ENCODE assay signal across 17 cellular contexts in genomic region chr17:45424769-45425124, GRCh38. TPM values are rescaled to one million over a fixed set of nuclear protein-coding genes. Genes with fewer than 3 reads are reported as not detected.
DNase-seq lines count a peak whose midpoint lies in the region; ATAC-seq and TF ChIP-seq lines count a peak whose summit lies in the region.
"Had no signal": no experiment of that assay in that cellular context is flagged by ENCODE, and none has a peak within 500 bp of the region (broad histone marks: within the 10 kb centered on the region; RNA-seq: fewer than 3 reads in every experiment).

No MANE protein-coding gene starts in this region.

- TF ChIP-seq CTCF in WERI-Rb-1 (IDR thresholded peaks at IDR 0.05; ENCODE audit: low read depth, low read length) (no peak), progenitor cell of endocrine pancreas (IDR thresholded peaks at IDR 0.05; ENCODE audit: unreplicated experiment) (no peak)

- no peak overlapping the region for H3K27ac Mint-ChIP-seq in progenitor cell of endocrine pancreas
- no peak overlapping the region for H3K27ac Mint-ChIP-seq in activated naive CD4-positive, alpha-beta T cell treated with anti-CD3 and anti-CD28 coated beads, Interleukin-2, amount 10 ng/mL, durations not matched to agents 7 days and 5 days

- H3K36me3 ChIP-seq in ES-I3 (ENCODE audit: insufficient read depth, low read length) (no peaks in the 10 kb centered on the region), WERI-Rb-1 (no peaks in the 10 kb centered on the region), iPS-18a (ENCODE audit: control insufficient read depth, low read depth, low read length) (no peaks in the 10 kb centered on the region)

- no peak for DNase-seq in WERI-Rb-1
- no peak for DNase-seq in progenitor cell of endocrine pancreas (ENCODE audit: low spot score, unreplicated experiment)
- no peak for DNase-seq in SKM-1 (lab: John Stamatoyannopoulos, UW; ENCODE audit: unreplicated experiment)
- no peak for DNase-seq in activated naive CD4-positive, alpha-beta T cell treated with anti-CD3 and anti-CD28 coated beads, Interleukin-2, amount 10 ng/mL, durations not matched to agents 7 days and 5 days
- no peak for DNase-seq in SKM-1 treated with dmso at 0.1 percent for 144 hours (lab: John Stamatoyannopoulos, UW; ENCODE audit: unreplicated experiment)
- DNase-seq: activated gamma-delta T cell; caudate nucleus; DMS79; GOT3; immature natural killer cell; NCI-H1092 treated with DMSO at 0.1 percent for 48 hours; NCI-H510A treated with DMSO at 0.1 percent for 48 hours; stimulated activated CD4-positive, alpha-beta T cell treated with anti-CD3 and anti-CD28 coated beads, Interleukin-12 subunit alpha, Interleukin-12 subunit beta, amount 100 ng/mL, for 4 hours had no signal

- H3K27me3 ChIP-seq in WERI-Rb-1 (ENCODE audit: insufficient read depth, low read depth, severe bottlenecking) (peaks cover 13% of the 10 kb centered on the region), iPS-18a (ENCODE audit: control insufficient read depth, insufficient read depth, low read length) (peaks cover 32% of the 10 kb centered on the region)

- peak overlapping the region; percentile 41 for H3K4me3 Mint-ChIP-seq in progenitor cell of endocrine pancreas (ENCODE audit: low read depth)
- H3K4me3 Mint-ChIP-seq in activated naive CD4-positive, alpha-beta T cell treated with anti-CD3 and anti-CD28 coated beads, Interleukin-2, amount 10 ng/mL, durations not matched to agents 7 days and 5 days, result no peak overlapping the region
- H3K4me3 Mint-ChIP-seq: immature natural killer cell had no signal

- H3K27me3 Mint-ChIP-seq in progenitor cell of endocrine pancreas, result peaks cover 38% of the 10 kb centered on the region
- peaks cover 22% of the 10 kb centered on the region for H3K27me3 Mint-ChIP-seq in activated naive CD4-positive, alpha-beta T cell treated with anti-CD3 and anti-CD28 coated beads, Interleukin-2, amount 10 ng/mL, durations not matched to agents 7 days and 5 days

- no peaks in the 10 kb centered on the region for H3K36me3 Mint-ChIP-seq in progenitor cell of endocrine pancreas (ENCODE audit: insufficient read depth)
- peaks cover 5% of the 10 kb centered on the region for H3K36me3 Mint-ChIP-seq in activated naive CD4-positive, alpha-beta T cell treated with anti-CD3 and anti-CD28 coated beads, Interleukin-2, amount 10 ng/mL, durations not matched to agents 7 days and 5 days

- no peak for ATAC-seq in GM19023 (IDR thresholded peaks at IDR 0.05; ENCODE audit: unreplicated experiment)
- ATAC-seq: GM12878 had no signal

- H3K9me3 ChIP-seq in ES-I3 (ENCODE audit: control insufficient read depth, insufficient read depth, low read length) (no peaks in the 10 kb centered on the region), WERI-Rb-1 (ENCODE audit: severe bottlenecking) (no peaks in the 10 kb centered on the region), iPS-18a (ENCODE audit: control insufficient read depth, low read depth, low read length) (no peaks in the 10 kb centered on the region)

- H3K9ac ChIP-seq in ES-I3 (ENCODE audit: low read depth, low read length) (peak overlapping the region; percentile 62), iPS-18a (ENCODE audit: low read length) (no peak overlapping the region)

- no peaks in the 10 kb centered on the region for H3K9me3 Mint-ChIP-seq in progenitor cell of endocrine pancreas (ENCODE audit: low read depth)
- no peaks in the 10 kb centered on the region for H3K9me3 Mint-ChIP-seq in activated naive CD4-positive, alpha-beta T cell treated with anti-CD3 and anti-CD28 coated beads, Interleukin-2, amount 10 ng/mL, durations not matched to agents 7 days and 5 days
- H3K9me3 Mint-ChIP-seq: immature natural killer cell had no signal

- H3K4me1 Mint-ChIP-seq in progenitor cell of endocrine pancreas (ENCODE audit: low read depth), result peaks cover 11% of the 10 kb centered on the region
- H3K4me1 Mint-ChIP-seq in activated naive CD4-positive, alpha-beta T cell treated with anti-CD3 and anti-CD28 coated beads, Interleukin-2, amount 10 ng/mL, durations not matched to agents 7 days and 5 days, result peaks cover 15% of the 10 kb centered on the region

- peak overlapping the region; percentile 54 for H3K4me3 ChIP-seq in WERI-Rb-1 (ENCODE audit: low read depth, low read length)
- H3K4me3 ChIP-seq in iPS-18a (ENCODE audit: low read length), result peak overlapping the region; percentile 52
- H3K4me3 ChIP-seq: GM12878 had no signal

- no peak overlapping the region for H3K27ac ChIP-seq in WERI-Rb-1
- H3K27ac ChIP-seq in iPS-18a (ENCODE audit: low read length), result no peak overlapping the region

- CTCF ChIA-PET in activated naive CD4-positive, alpha-beta T cell treated with anti-CD3 and anti-CD28 coated beads, Interleukin-2, amount 10 ng/mL, durations not matched to agents 7 days and 5 days (lab: Charles Lee), result interaction anchor here (1.7 kb wide), 1 partner anchor 31 kb away, joined by 6 read pairs; no protein-coding TSS in a partner anchor

- peaks cover 12% of the 10 kb centered on the region; the same call in 1 of the 2 replicates for H3K4me1 ChIP-seq in ES-I3 (ENCODE audit: insufficient read depth, low read length)
- peaks cover 10% of the 10 kb centered on the region for H3K4me1 ChIP-seq in iPS-18a (ENCODE audit: control insufficient read depth, low read depth, low read length)

RNA-seq across cellular contexts. Expression of gene ARHGAP27, which starts 7.9 kb away (rescaled TPM):
- 7.6 and 12.7 TPM in 2 replicates for total RNA-seq in progenitor cell of endocrine pancreas
